Comparison of ENCODE assay signal across 6 cellular contexts in genomic region chr1:152654110-152654509, GRCh38. TPM values are rescaled to one million over a fixed set of nuclear protein-coding genes. Genes with fewer than 3 reads are reported as not detected.
A peak's percentile ranks its signal among the peaks of the same experiment; 100 is the strongest.
DNase-seq lines count a peak whose midpoint lies in the region; ATAC-seq and TF ChIP-seq lines count a peak whose summit lies in the region.

No MANE protein-coding gene starts in this region.

- H4K12ac ChIP-seq in trophoblast cell (ENCODE audit: low read depth, low read length): no peak overlapping the region

- DNase-seq in heart left ventricle (no peak), left ventricle myocardium superior (no peak), PC-3 (peak; percentile 84), cardiac fibroblast (ENCODE audit: low read depth in 2 of 2) (peak; percentile 58 to 61), trophoblast cell (peak; percentile 56 to 88)

- H3K79me1 ChIP-seq in trophoblast cell (ENCODE audit: low read length): no peaks in the 10 kb centered on the region

- no peak overlapping the region for H2BK120ac ChIP-seq in trophoblast cell (ENCODE audit: insufficient read depth, low read length, poor library complexity)

- H3K79me2 ChIP-seq in PC-3 (ENCODE audit: low read length): no peaks in the 10 kb centered on the region
- no peaks in the 10 kb centered on the region for H3K79me2 ChIP-seq in trophoblast cell (ENCODE audit: control insufficient read depth, insufficient read depth, low read length, poor library complexity)

- H3K9me3 ChIP-seq in heart left ventricle: no peaks in the 10 kb centered on the region
- H3K9me3 ChIP-seq in PC-3 (ENCODE audit: low read length): no peaks in the 10 kb centered on the region
- peaks cover 10% of the 10 kb centered on the region for H3K9me3 ChIP-seq in trophoblast cell (ENCODE audit: insufficient read depth, low read depth, low read length)

- no peak overlapping the region for H3K23ac ChIP-seq in trophoblast cell (ENCODE audit: low read length)

- 26 to 29% (median 27%) methylated on average over 10 of the region's 10 CpGs for WGBS in heart left ventricle, 4 donors
- no CpG with 5 or more reads among the region's 10 CpGs for WGBS in trophoblast cell (ENCODE audit: extremely low coverage, insufficient coverage, insufficient read length)

- no peak overlapping the region for H3K14ac ChIP-seq in trophoblast cell (ENCODE audit: low read length)

- H3K27me3 ChIP-seq in heart left ventricle: peaks cover 0 to 7% (median 0%) of the 10 kb centered on the region in 9 donors
- H3K27me3 ChIP-seq in PC-3 (ENCODE audit: low read length): peaks cover 24% of the 10 kb centered on the region
- no peaks in the 10 kb centered on the region for H3K27me3 ChIP-seq in trophoblast cell (ENCODE audit: insufficient read depth, low read length)

- H3K9ac ChIP-seq in PC-3 (ENCODE audit: low read length) (no peak overlapping the region), trophoblast cell (ENCODE audit: low read length) (no peak overlapping the region)

- H2BK12ac ChIP-seq in trophoblast cell (ENCODE audit: low read length): no peak overlapping the region

- H3K4me1 ChIP-seq in heart left ventricle: no peaks in the 10 kb centered on the region
- no peaks in the 10 kb centered on the region for H3K4me1 ChIP-seq in PC-3 (ENCODE audit: insufficient read depth, low read length)
- no peaks in the 10 kb centered on the region for H3K4me1 ChIP-seq in trophoblast cell (ENCODE audit: control insufficient read depth in 1 of 2, insufficient read depth in 2 of 2, low read length in 2 of 2)

- TF ChIP-seq POLR2A in heart left ventricle (IDR thresholded peaks at IDR 0.05): no peak

- H3K4ac ChIP-seq in trophoblast cell (ENCODE audit: low read depth, low read length): no peak overlapping the region

- POLR2A ChIA-PET in PC-3 (lab: Charles Lee; ENCODE audit: unreplicated experiment): no interaction called here

- H4K91ac ChIP-seq in trophoblast cell (ENCODE audit: low read depth, low read length): no peak overlapping the region

- no peak overlapping the region for H4K8ac ChIP-seq in trophoblast cell (ENCODE audit: low read depth, low read length)

- no peak overlapping the region for H3K4me2 ChIP-seq in PC-3 (ENCODE audit: low read length)
- no peak overlapping the region for H3K4me2 ChIP-seq in trophoblast cell (ENCODE audit: low read length)

- H3K36me3 ChIP-seq in heart left ventricle: no peaks in the 10 kb centered on the region
- no peaks in the 10 kb centered on the region for H3K36me3 ChIP-seq in PC-3 (ENCODE audit: low read depth, low read length)
- H3K36me3 ChIP-seq in trophoblast cell (ENCODE audit: control insufficient read depth in 1 of 2, insufficient read depth in 2 of 2, low read length in 2 of 2): no peaks in the 10 kb centered on the region

- H3F3A ChIP-seq in PC-3 (ENCODE audit: low read length, unreplicated experiment): no peaks in the 10 kb centered on the region

- ATAC-seq in heart left ventricle (no peak), left ventricle myocardium superior (no peak), PC-3 (peak; percentile 83), GM19467 (IDR thresholded peaks at IDR 0.05; ENCODE audit: unreplicated experiment) (no peak)

- H3K9me2 ChIP-seq in PC-3 (replicated peaks; ENCODE audit: low read length): no peaks in the 10 kb centered on the region

- no peak overlapping the region for H3K27ac ChIP-seq in heart left ventricle
- no peak overlapping the region for H3K27ac ChIP-seq in PC-3 (ENCODE audit: low read length)
- H3K27ac ChIP-seq in trophoblast cell (ENCODE audit: low read depth, low read length): no peak overlapping the region

- no peak overlapping the region for H3K18ac ChIP-seq in trophoblast cell (ENCODE audit: low read length)

- no peak overlapping the region for H2AK5ac ChIP-seq in trophoblast cell (ENCODE audit: low read length)

- no peak overlapping the region for H3K4me3 ChIP-seq in heart left ventricle
- no peak overlapping the region for H3K4me3 ChIP-seq in PC-3 (ENCODE audit: low read length)
- H3K4me3 ChIP-seq in cardiac fibroblast (replicated peaks in 1 of 2; ENCODE audit: low read depth in 2 of 2, low read length in 2 of 2): no peak overlapping the region
- no peak overlapping the region for H3K4me3 ChIP-seq in trophoblast cell (ENCODE audit: low read depth, low read length)

- no peaks in the 10 kb centered on the region for H4K20me1 ChIP-seq in PC-3 (ENCODE audit: low read length)

- H2BK5ac ChIP-seq in trophoblast cell (ENCODE audit: low read depth, low read length, poor library complexity): no peak overlapping the region

- no TSS peak for BruUV-seq in PC-3 (replicated peaks; lab: Mats Ljungman, UMichigan)

- CTCF ChIA-PET in PC-3 (lab: Charles Lee): interaction anchor here (0.6 to 0.7 kb wide), 2 partner anchors 76 to 92 kb away, joined by 3 to 8 read pairs; no protein-coding TSS in a partner anchor

- peak in 10 of 12 donors; percentile 19 to 61 (median 40) for TF ChIP-seq CTCF in heart left ventricle (IDR thresholded peaks at IDR 0.05)
- peak; percentile 93 for TF ChIP-seq CTCF in PC-3 (conservative IDR thresholded peaks at IDR 0.05; ENCODE audit: low read depth, low read length)
- peak; percentile 75 for TF ChIP-seq CTCF in cardiac fibroblast (IDR thresholded peaks at IDR 0.05; ENCODE audit: low read depth, low read length)

- H2AFZ ChIP-seq in PC-3 (ENCODE audit: low read length) (no peak overlapping the region), trophoblast cell (ENCODE audit: insufficient read depth, low read length, poor library complexity) (no peak overlapping the region)

- intact Hi-C loops in heart left ventricle (cut with DNase I) (loop anchor here in 2 of 10 donors (10.0 kb wide), 1 partner anchor 571 kb away; no protein-coding TSS in a partner anchor), left ventricle myocardium superior (cut with micrococcal nuclease) (no loop called here), PC-3 (cut with micrococcal nuclease) (loop anchor here (5.0 kb wide), 1 partner anchor 273 kb away; no protein-coding TSS in a partner anchor)

RNA-seq across cellular contexts. Expression of gene LCE2D, which starts 9.1 kb away (rescaled TPM):
- total RNA-seq in heart left ventricle (not detected), left ventricle myocardium superior (not detected), PC-3 (2014; rRNA removed) (not detected in 2 replicates)
- polyA plus RNA-seq in heart left ventricle: not detected
- not detected in 2 replicates for polyA plus RNA-seq in trophoblast cell (2013)

RNA-seq across cellular contexts. Expression of gene LCE2C, which starts 21.0 kb away (rescaled TPM):
- total RNA-seq in heart left ventricle (not detected), left ventricle myocardium superior (not detected), PC-3 (2014; rRNA removed) (not detected in 2 replicates)
- not detected for polyA plus RNA-seq in heart left ventricle
- not detected in 2 replicates for polyA plus RNA-seq in trophoblast cell (2013)

RNA-seq across cellular contexts. Expression of gene LCE3A, which starts 31.2 kb away (rescaled TPM):
- total RNA-seq in heart left ventricle (not detected), left ventricle myocardium superior (not detected), PC-3 (2014; rRNA removed) (not detected in 2 replicates)
- polyA plus RNA-seq in heart left ventricle: not detected
- polyA plus RNA-seq in trophoblast cell (2013): not detected in 2 replicates

RNA-seq across cellular contexts. Expression of gene LCE2B, which starts 31.8 kb away (rescaled TPM):
- total RNA-seq in heart left ventricle: not detected
- polyA plus RNA-seq in heart left ventricle: not detected
- total RNA-seq in left ventricle myocardium superior: not detected
- total RNA-seq in PC-3 (2014; rRNA removed): not detected in 2 replicates
- polyA plus RNA-seq in trophoblast cell (2013): not detected in 2 replicates

RNA-seq across cellular contexts. Expression of gene LCE3B, which starts 40.5 kb away (rescaled TPM):
- total RNA-seq in heart left ventricle (not detected), left ventricle myocardium superior (not detected), PC-3 (2014; rRNA removed) (not detected in 2 replicates)
- not detected for polyA plus RNA-seq in heart left ventricle
- not detected in 2 replicates for polyA plus RNA-seq in trophoblast cell (2013)

Comparison
In these comparisons a context has a peak if more than half of its experiments do, and no peak if none do; other contexts are left out.
1. DNase-seq: peak in PC-3 (single experiment), cardiac fibroblast (2 of 2) and trophoblast cell (2 of 2); none in heart left ventricle (0 of 5) and left ventricle myocardium superior (single experiment).
2. CTCF ChIP-seq: peak in every context shown above with its lines; median percentile 93 in PC-3; 75 in cardiac fibroblast; 40 in heart left ventricle.